22 cellular contexts compared by ENCODE assay signal in genomic region chr2:29273004-29273703, GRCh38.
"Had no signal": no experiment of that assay in that cellular context is flagged by ENCODE, and none has a peak within 500 bp of the region (broad histone marks: within the 10 kb centered on the region; RNA-seq: fewer than 3 reads in every experiment).

No MANE protein-coding gene starts in this region.

- H3K9me3 Mint-ChIP-seq: activated naive CD4-positive, alpha-beta T cell treated with anti-CD3 and anti-CD28 coated beads, Interleukin-2, amount 50 U/mL, for 24 hours; dendritic cell treated with granulocyte-macrophage colony-stimulating factor and Interleukin-4, amounts not matched to agents 40 ng/mL and 50 ng/mL, for 4 days; naive B cell; neural crest cell; stimulated activated naive CD8-positive, alpha-beta T cell treated with anti-CD3 and anti-CD28 coated beads, Interleukin-15, Interleukin-2, amounts not matched to agents 100 ng/mL and 50 ng/mL, for 24 hours had no signal

- DNase-seq: activated CD4-positive, alpha-beta T cell treated with anti-CD3 and anti-CD28 coated beads for 36 hours; activated CD4-positive, alpha-beta T cell treated with anti-CD3 and anti-CD28 coated beads, Interleukin-2, amount 50 U/mL, for 48 hours; activated gamma-delta T cell; adrenal gland; cerebellar nuclear complex; effector CD8-positive, alpha-beta T cell; left lung; naive B cell; small intestine; stimulated activated CD4-positive, alpha-beta T cell treated with anti-CD3 and anti-CD28 coated beads, Interleukin-15, amount 100 ng/mL, for 24 hours; stimulated activated CD4-positive, alpha-beta T cell treated with anti-CD3 and anti-CD28 coated beads, Interleukin-2, amount 100 ng/mL, for 48 hours; uterus had no signal

- H3K27ac ChIP-seq: adrenal gland, breast epithelium, left lung, prostate gland, right atrium auricular region, tibial nerve, uterus had no signal

- ATAC-seq: activated CD4-positive, alpha-beta T cell treated with anti-CD3 and anti-CD28 coated beads for 36 hours; left lung had no signal

- H3K4me3 ChIP-seq: adrenal gland, breast epithelium, left lung, prostate gland, right atrium auricular region, tibial nerve, uterus had no signal

- H3K27ac Mint-ChIP-seq: activated CD4-positive, alpha-beta T cell treated with anti-CD3 and anti-CD28 coated beads for 36 hours; activated naive CD4-positive, alpha-beta T cell treated with anti-CD3 and anti-CD28 coated beads, Interleukin-2, amount 50 U/mL, for 24 hours; dendritic cell treated with granulocyte-macrophage colony-stimulating factor and Interleukin-4, amounts not matched to agents 40 ng/mL and 50 ng/mL, for 4 days; naive B cell; stimulated activated naive CD8-positive, alpha-beta T cell treated with anti-CD3 and anti-CD28 coated beads, Interleukin-15, Interleukin-2, amounts not matched to agents 100 ng/mL and 50 ng/mL, for 24 hours had no signal

- H3K27me3 ChIP-seq: adrenal gland, breast epithelium, left lung, right atrium auricular region, tibial nerve, uterus had no signal

- H3K36me3 ChIP-seq: adrenal gland, breast epithelium, left lung, prostate gland, right atrium auricular region, tibial nerve, uterus had no signal

- H3K9me3 ChIP-seq: adrenal gland, breast epithelium, left lung, prostate gland, right atrium auricular region, tibial nerve, uterus had no signal

- H3K36me3 Mint-ChIP-seq: activated naive CD4-positive, alpha-beta T cell treated with anti-CD3 and anti-CD28 coated beads, Interleukin-2, amount 50 U/mL, for 24 hours; naive B cell had no signal

- H3K4me1 ChIP-seq: adrenal gland, breast epithelium, left lung, prostate gland, tibial nerve, uterus had no signal

- FAIRE-seq: astrocyte, frontal cortex, small intestine had no signal
